18 cellular contexts compared by ENCODE assay signal in the genomic region with DNA sequence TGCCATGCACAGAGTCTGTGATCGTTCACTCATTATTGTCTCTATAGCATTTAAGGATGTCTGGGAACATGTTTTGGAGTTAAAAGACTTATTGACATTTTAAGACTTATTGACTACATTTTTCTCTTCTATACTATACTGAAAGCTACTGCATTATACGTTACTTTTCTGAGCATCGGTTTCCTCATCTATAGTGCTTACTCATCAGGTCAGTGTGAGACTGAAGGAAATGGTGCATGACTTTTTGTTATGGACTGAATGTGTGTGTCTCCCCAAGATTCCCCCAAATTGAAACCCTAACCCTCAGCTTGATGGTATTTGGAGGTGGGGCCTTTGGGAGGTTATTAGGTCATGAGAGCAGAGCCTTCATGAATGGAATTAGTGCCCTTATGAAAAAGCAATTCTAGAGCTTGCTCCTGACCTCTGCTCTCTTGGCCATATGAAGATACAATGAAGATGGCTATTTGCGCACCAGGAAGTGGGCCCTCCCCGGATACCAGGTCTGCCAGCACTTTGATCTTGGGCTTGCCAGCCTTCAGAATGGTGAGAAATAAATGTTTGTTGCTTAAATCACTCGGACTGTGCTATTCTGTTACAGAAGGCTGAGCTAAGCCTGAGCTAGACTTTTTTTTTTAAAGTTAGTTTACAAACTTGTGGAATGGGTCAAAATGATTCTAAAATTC.
"Had no signal": no experiment of that assay in that cellular context is flagged by ENCODE, and none has a peak within 500 bp of the region (broad histone marks: within the 10 kb centered on the region; RNA-seq: fewer than 3 reads in every experiment).

No MANE protein-coding gene starts in this region.

- H3K4me2 ChIP-seq: neural progenitor cell had no signal

- H3K27ac ChIP-seq: neural progenitor cell, prostate gland, right atrium auricular region, stomach, thyroid gland, upper lobe of left lung had no signal

- H3K9ac ChIP-seq: neural progenitor cell had no signal

- H3K9me3 ChIP-seq: prostate gland, right atrium auricular region, stomach, thyroid gland, upper lobe of left lung had no signal

- H3K4me3 ChIP-seq: lung, neural progenitor cell, prostate gland, right atrium auricular region, stomach, thyroid gland, upper lobe of left lung had no signal

- DNase-seq: cerebellar nuclear complex; effector CD8-positive, alpha-beta T cell; endodermal cell; hypothalamus; naive thymus-derived CD4-positive, alpha-beta T cell; stimulated activated CD4-positive, alpha-beta T cell treated with anti-CD3 and anti-CD28 coated beads, Interleukin-2, amount 100 ng/mL, for 24 hours; stimulated activated CD4-positive, alpha-beta T cell treated with anti-CD3 and anti-CD28 coated beads, Interleukin-4, amount 100 ng/mL, for 24 hours; stimulated activated naive CD4-positive, alpha-beta T cell treated with Interleukin-2 at 50 U/mL for 16 hours; stomach; thyroid gland; upper lobe of left lung had no signal

- H2AFZ ChIP-seq: neural progenitor cell had no signal

- H3K27me3 ChIP-seq: neural progenitor cell, right atrium auricular region, stomach, thyroid gland, upper lobe of left lung had no signal

- H3K4me1 ChIP-seq: neural progenitor cell, prostate gland, right atrium auricular region, stomach, thyroid gland had no signal

- H3K36me3 ChIP-seq: neural progenitor cell, prostate gland, right atrium auricular region, stomach, thyroid gland, upper lobe of left lung had no signal

- ATAC-seq: left lobe of liver; naive thymus-derived CD4-positive, alpha-beta T cell; sciatic nerve; stimulated activated effector memory CD8-positive, alpha-beta T cell treated with anti-CD3 and anti-CD28 coated beads, Interleukin-12 subunit alpha, Interleukin-12 subunit beta, amount 100 ng/mL, for 72 hours had no signal
